Comparison of ENCODE assay signal across 10 cellular contexts in genomic region chr20:1813101-1813529, GRCh38.
A peak's percentile ranks its signal among the peaks of the same experiment; 100 is the strongest.
DNase-seq lines count a peak whose midpoint lies in the region; ATAC-seq and TF ChIP-seq lines count a peak whose summit lies in the region.
"Had no signal": no experiment of that assay in that cellular context is flagged by ENCODE, and none has a peak within 500 bp of the region (broad histone marks: within the 10 kb centered on the region; RNA-seq: fewer than 3 reads in every experiment).

No MANE protein-coding gene starts in this region.

- H3K27me3 ChIP-seq in tibial nerve, result no peaks in the 10 kb centered on the region

- DNase-seq in HS-5 (ENCODE audit: low read depth), result peak; percentile 80
- no peak for DNase-seq in chondrocyte (ENCODE audit: low spot score)
- DNase-seq in left colon, result peak; percentile 28 to 38
- peak; percentile 32 to 79 for DNase-seq in tibial nerve (ENCODE audit: low spot score in 2 of 2)
- DNase-seq in NCI-H2171 (lab: John Stamatoyannopoulos, UW), result no peak
- no peak for DNase-seq in DMS53 (lab: John Stamatoyannopoulos, UW)
- DNase-seq in activated CD4-positive, alpha-beta T cell treated with anti-CD3 and anti-CD28 coated beads for 1 hour, result no peak
- DNase-seq: activated CD4-positive, CD25-positive, alpha-beta regulatory T cell had no signal

- H3K4me1 Mint-ChIP-seq in chondrocyte (ENCODE audit: low read depth), result peaks cover 89% of the 10 kb centered on the region

- no peaks in the 10 kb centered on the region for H3K36me3 ChIP-seq in tibial nerve

- intact Hi-C loops in left colon (cut with DNase I, micrococcal nuclease), result no loop called here

- H3K9me3 Mint-ChIP-seq in chondrocyte (ENCODE audit: low read depth), result peaks cover 3% of the 10 kb centered on the region

- H3K4me3 Mint-ChIP-seq in chondrocyte (ENCODE audit: unreplicated experiment), result peak overlapping the region; percentile 10

- H3K27me3 Mint-ChIP-seq in chondrocyte (ENCODE audit: low read depth), result no peaks in the 10 kb centered on the region

- H3K36me3 Mint-ChIP-seq in chondrocyte (ENCODE audit: low read depth), result no peaks in the 10 kb centered on the region

- peak overlapping the region in 2 of 4 donors; percentile 60 to 78 for H3K27ac ChIP-seq in tibial nerve

- ATAC-seq in left colon, result no peak
- no peak for ATAC-seq in HG03342 (IDR thresholded peaks at IDR 0.05; ENCODE audit: unreplicated experiment)

- H3K4me1 ChIP-seq in tibial nerve, result peaks cover 0 to 80% (median 43%) of the 10 kb centered on the region in 4 donors

- H3K9me3 ChIP-seq in tibial nerve, result no peaks in the 10 kb centered on the region

- H3K27ac Mint-ChIP-seq in chondrocyte (ENCODE audit: unreplicated experiment), result peak overlapping the region; percentile 93

- peak in 1 of 2 donors; percentile 62 for TF ChIP-seq EP300 in tibial nerve (IDR thresholded peaks at IDR 0.05)

- 24 to 26% methylated on average over 7 of the region's 7 CpGs for WGBS in tibial nerve, 2 donors

- TF ChIP-seq CTCF in chondrocyte (IDR thresholded peaks at IDR 0.05) (no peak), tibial nerve (IDR thresholded peaks at IDR 0.05) (no peak)

- no peak overlapping the region for H3K4me3 ChIP-seq in tibial nerve
- H3K4me3 ChIP-seq: skin epidermis had no signal

- no peak for TF ChIP-seq POLR2A in tibial nerve (IDR thresholded peaks at IDR 0.05)

Comparison
In these comparisons a context has a peak if more than half of its experiments do, and no peak if none do; other contexts are left out.
1. DNase-seq: peak in HS-5 (single experiment), left colon (2 of 2) and tibial nerve (2 of 2); none in chondrocyte (single experiment), NCI-H2171 (single experiment), DMS53 (single experiment) and activated CD4-positive, alpha-beta T cell treated with anti-CD3 and anti-CD28 coated beads for 1 hour (single experiment).